In the genomic region with DNA sequence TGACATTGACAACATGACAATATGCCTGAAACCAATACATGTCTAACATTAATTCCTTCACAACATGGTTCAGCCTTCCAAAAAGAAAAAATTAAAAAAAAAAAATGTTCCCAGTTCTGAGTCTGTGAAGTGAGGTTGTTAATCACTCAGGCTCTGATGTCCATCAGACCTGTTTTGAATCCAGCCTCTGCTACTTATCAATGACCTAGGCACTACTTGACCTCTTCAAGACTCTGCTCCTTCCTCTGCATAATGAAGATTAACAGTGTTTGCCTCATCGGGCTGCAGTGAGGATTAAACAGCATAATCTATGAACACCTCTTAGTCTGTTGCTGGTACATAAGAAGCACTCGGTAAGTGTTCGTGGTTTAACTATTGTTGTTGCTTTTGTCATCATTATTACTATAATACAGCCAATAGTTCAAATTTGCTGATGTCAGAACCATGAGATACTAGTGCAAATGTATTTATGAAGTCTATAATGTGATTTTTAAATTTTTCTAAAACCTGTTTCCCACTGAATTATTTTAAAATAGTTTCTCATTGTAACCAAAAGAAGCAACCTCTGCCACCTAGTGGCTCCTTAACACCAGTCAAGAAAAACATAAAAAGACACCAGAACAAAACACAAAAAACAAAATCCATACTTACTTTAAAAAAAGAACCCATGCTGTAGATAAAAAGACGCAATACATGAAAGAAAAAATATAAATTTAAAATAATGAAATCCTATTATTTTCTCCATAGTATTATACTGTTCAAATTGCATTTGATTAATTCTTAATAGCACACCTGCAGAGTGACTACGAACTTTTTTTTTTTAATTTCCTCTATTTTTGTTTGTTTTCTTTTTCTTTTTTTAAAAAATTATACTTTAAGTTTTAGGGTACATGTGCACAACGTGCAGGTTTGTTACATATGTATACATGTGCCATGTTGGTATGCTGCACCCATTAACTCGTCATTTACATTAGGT, we compare ENCODE assay signal across 1 cellular context.
TF ChIP-seq lines count a peak whose summit lies in the region.

No MANE protein-coding gene starts in this region.

TF ChIP-seq in H1, 55 proteins besides CTCF, POLR2A, EP300 and RAD21:
- TF ChIP-seq, protein P1, sequence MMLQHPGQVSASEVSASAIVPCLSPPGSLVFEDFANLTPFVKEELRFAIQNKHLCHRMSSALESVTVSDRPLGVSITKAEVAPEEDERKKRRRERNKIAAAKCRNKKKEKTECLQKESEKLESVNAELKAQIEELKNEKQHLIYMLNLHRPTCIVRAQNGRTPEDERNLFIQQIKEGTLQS (IDR thresholded peaks at IDR 0.05; ENCODE audit: insufficient read depth, low read depth, low read length), result no peak
- TF ChIP-seq TAF7 (optimal IDR thresholded peaks at IDR 0.05; ENCODE audit: borderline replicate concordance, low read depth, low read length) (no peak), CHD1 (IDR thresholded peaks at IDR 0.05; ENCODE audit: low read depth, low read length) (no peak), NANOG (IDR thresholded peaks at IDR 0.05; ENCODE audit: insufficient read depth, low read depth, low read length, poor library complexity, severe bottlenecking) (no peak), HDAC2 (IDR thresholded peaks at IDR 0.05; ENCODE audit: borderline replicate concordance in 1 of 2, low read depth in 2 of 2, low read length in 2 of 2) (no peak), JUND (IDR thresholded peaks at IDR 0.05; ENCODE audit: low read length) (no peak), CBX5 (IDR thresholded peaks at IDR 0.05; ENCODE audit: low read depth, low read length) (no peak), POU5F1 (IDR thresholded peaks at IDR 0.05; ENCODE audit: low read depth, low read length) (no peak), CEBPB (IDR thresholded peaks at IDR 0.05; ENCODE audit: low read depth, low read length) (no peak), KDM4A (IDR thresholded peaks at IDR 0.05; ENCODE audit: low read depth, low read length, severe bottlenecking) (no peak), EGR1 (IDR thresholded peaks at IDR 0.05; ENCODE audit: borderline replicate concordance, low read depth, low read length) (no peak), TCF12 (IDR thresholded peaks at IDR 0.05; ENCODE audit: low read depth, low read length) (no peak), CBX8 (IDR thresholded peaks at IDR 0.05; ENCODE audit: borderline replicate concordance, low read depth, low read length) (no peak), JUN (IDR thresholded peaks at IDR 0.05; ENCODE audit: low read depth, low read length) (no peak), EZH2 (IDR thresholded peaks at IDR 0.05; ENCODE audit: low read depth, low read length, severe bottlenecking) (no peak), SP4 (IDR thresholded peaks at IDR 0.05; ENCODE audit: low read length) (no peak), CTBP2 (IDR thresholded peaks at IDR 0.05; ENCODE audit: borderline replicate concordance, insufficient read depth, insufficient read length, low read length) (no peak)
- TF ChIP-seq, protein P2, sequence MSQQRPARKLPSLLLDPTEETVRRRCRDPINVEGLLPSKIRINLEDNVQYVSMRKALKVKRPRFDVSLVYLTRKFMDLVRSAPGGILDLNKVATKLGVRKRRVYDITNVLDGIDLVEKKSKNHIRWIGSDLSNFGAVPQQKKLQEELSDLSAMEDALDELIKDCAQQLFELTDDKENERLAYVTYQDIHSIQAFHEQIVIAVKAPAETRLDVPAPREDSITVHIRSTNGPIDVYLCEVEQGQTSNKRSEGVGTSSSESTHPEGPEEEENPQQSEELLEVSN (IDR thresholded peaks at IDR 0.05), result no peak
- TF ChIP-seq, protein P3, sequence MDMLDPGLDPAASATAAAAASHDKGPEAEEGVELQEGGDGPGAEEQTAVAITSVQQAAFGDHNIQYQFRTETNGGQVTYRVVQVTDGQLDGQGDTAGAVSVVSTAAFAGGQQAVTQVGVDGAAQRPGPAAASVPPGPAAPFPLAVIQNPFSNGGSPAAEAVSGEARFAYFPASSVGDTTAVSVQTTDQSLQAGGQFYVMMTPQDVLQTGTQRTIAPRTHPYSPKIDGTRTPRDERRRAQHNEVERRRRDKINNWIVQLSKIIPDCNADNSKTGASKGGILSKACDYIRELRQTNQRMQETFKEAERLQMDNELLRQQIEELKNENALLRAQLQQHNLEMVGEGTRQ (IDR thresholded peaks at IDR 0.05; ENCODE audit: low read length), result no peak
